1 cellular context compared by ENCODE assay signal in the genomic region with DNA sequence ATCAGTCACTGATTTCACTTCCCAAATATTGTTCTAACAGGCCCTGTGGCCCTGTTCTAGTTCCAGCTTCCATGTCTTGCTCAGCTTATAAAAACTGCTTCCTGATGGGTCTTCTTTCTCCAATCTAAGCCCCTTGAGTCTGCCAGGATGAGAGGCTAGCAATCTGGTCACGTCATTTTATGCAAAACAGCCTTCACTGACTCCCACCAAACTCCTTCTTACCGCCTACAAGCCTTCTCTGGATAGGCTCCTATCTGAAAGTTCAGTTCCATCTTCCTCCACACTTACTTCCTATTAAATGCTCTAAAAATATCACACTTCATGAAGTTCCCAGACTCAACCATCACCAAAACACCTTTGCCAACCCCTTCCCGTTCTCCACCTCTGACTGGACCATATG.
TF ChIP-seq lines count a peak whose summit lies in the region.

No MANE protein-coding gene starts in this region.

TF ChIP-seq in HepG2, 621 proteins besides CTCF, POLR2A, EP300 and RAD21 (continued from another document):
- TF ChIP-seq MIER3 (CRISPR knock-in tag; IDR thresholded peaks at IDR 0.05; ENCODE audit: borderline replicate concordance) (no peak), ZNF256 (CRISPR knock-in tag; conservative IDR thresholded peaks at IDR 0.05) (no peak), POLR2G (IDR thresholded peaks at IDR 0.05; ENCODE audit: low read depth, low read length) (peak; percentile 44; the same call in 1 of the 2 replicates), ZNF329 (CRISPR knock-in tag; IDR thresholded peaks at IDR 0.05; ENCODE audit: low read depth) (no peak)
